Comparison of ENCODE assay signal across 22 cellular contexts in genomic region chr13:92297971-92298942, GRCh38.
"Had no signal": no experiment of that assay in that cellular context is flagged by ENCODE, and none has a peak within 500 bp of the region (broad histone marks: within the 10 kb centered on the region; RNA-seq: fewer than 3 reads in every experiment).

No MANE protein-coding gene starts in this region.

- H3K36me3 Mint-ChIP-seq: activated CD8-positive, alpha-beta memory T cell treated with anti-CD3 and anti-CD28 coated beads, Interleukin-2, amount 10 ng/mL, durations not matched to agents 7 days and 5 days; stimulated activated naive B cell treated with anti-CD40 and anti-IgM and Interleukin-4, amounts not matched to agents 10 μg/mL and 1 μg/mL and 100 μg/mL, for 72 hours had no signal

- H3K27me3 Mint-ChIP-seq: activated CD4-positive, alpha-beta memory T cell treated with anti-CD3 and anti-CD28 coated beads, Interleukin-2, amount 10 ng/mL, durations not matched to agents 7 days and 5 days; activated CD8-positive, alpha-beta memory T cell treated with anti-CD3 and anti-CD28 coated beads, Interleukin-2, amount 10 ng/mL, durations not matched to agents 7 days and 5 days; activated naive CD8-positive, alpha-beta T cell treated with anti-CD3 and anti-CD28 coated beads, Interleukin-2, amount 50 U/mL, for 24 hours; stimulated activated naive B cell treated with anti-CD40 and anti-IgM and Interleukin-4, amounts not matched to agents 10 μg/mL and 1 μg/mL and 100 μg/mL, for 72 hours; T-helper 17 cell had no signal

- H3K27ac Mint-ChIP-seq: activated CD4-positive, alpha-beta memory T cell treated with anti-CD3 and anti-CD28 coated beads, Interleukin-2, amount 10 ng/mL, durations not matched to agents 7 days and 5 days; activated CD8-positive, alpha-beta memory T cell treated with anti-CD3 and anti-CD28 coated beads, Interleukin-2, amount 10 ng/mL, durations not matched to agents 7 days and 5 days; activated naive CD8-positive, alpha-beta T cell treated with anti-CD3 and anti-CD28 coated beads, Interleukin-2, amount 50 U/mL, for 24 hours; activated T-helper 1 cell treated with anti-CD3 and anti-CD28 coated beads, Interleukin-12 subunit alpha, Interleukin-12 subunit beta, Interleukin-2, Interleukin-4 antibody, amounts not matched to agents 30 ng/mL and 10 ng/mL and 1 ng/mL, durations not matched to agents 14 hours and 24 hours and 36 hours; immature natural killer cell; nephron; stimulated activated naive B cell treated with anti-CD40 and anti-IgM and Interleukin-4, amounts not matched to agents 10 μg/mL and 1 μg/mL and 100 μg/mL, for 72 hours; T-helper 17 cell had no signal

- H3K9me3 ChIP-seq: transverse colon, vagina had no signal

- H3K4me1 Mint-ChIP-seq: activated CD4-positive, alpha-beta memory T cell treated with anti-CD3 and anti-CD28 coated beads, Interleukin-2, amount 10 ng/mL, durations not matched to agents 7 days and 5 days; activated CD8-positive, alpha-beta memory T cell treated with anti-CD3 and anti-CD28 coated beads, Interleukin-2, amount 10 ng/mL, durations not matched to agents 7 days and 5 days; activated naive CD8-positive, alpha-beta T cell treated with anti-CD3 and anti-CD28 coated beads, Interleukin-2, amount 50 U/mL, for 24 hours; immature natural killer cell; nephron; stimulated activated naive B cell treated with anti-CD40 and anti-IgM and Interleukin-4, amounts not matched to agents 10 μg/mL and 1 μg/mL and 100 μg/mL, for 72 hours; T-helper 17 cell had no signal

- H3K4me3 Mint-ChIP-seq: activated CD4-positive, alpha-beta memory T cell treated with anti-CD3 and anti-CD28 coated beads, Interleukin-2, amount 10 ng/mL, durations not matched to agents 7 days and 5 days; activated CD8-positive, alpha-beta memory T cell treated with anti-CD3 and anti-CD28 coated beads, Interleukin-2, amount 10 ng/mL, durations not matched to agents 7 days and 5 days; activated naive CD8-positive, alpha-beta T cell treated with anti-CD3 and anti-CD28 coated beads, Interleukin-2, amount 50 U/mL, for 24 hours; activated T-helper 1 cell treated with anti-CD3 and anti-CD28 coated beads, Interleukin-12 subunit alpha, Interleukin-12 subunit beta, Interleukin-2, Interleukin-4 antibody, amounts not matched to agents 30 ng/mL and 10 ng/mL and 1 ng/mL, durations not matched to agents 14 hours and 24 hours and 36 hours; immature natural killer cell; nephron; stimulated activated naive B cell treated with anti-CD40 and anti-IgM and Interleukin-4, amounts not matched to agents 10 μg/mL and 1 μg/mL and 100 μg/mL, for 72 hours; T-helper 17 cell had no signal

- H3K27ac ChIP-seq: coronary artery, epithelial cell of prostate, heart right ventricle, transverse colon, vagina had no signal

- H3K36me3 ChIP-seq: heart right ventricle, transverse colon, vagina had no signal

- H3K4me1 ChIP-seq: heart right ventricle, transverse colon, vagina had no signal

- DNase-seq: activated CD4-positive, alpha-beta memory T cell treated with anti-CD3 and anti-CD28 coated beads, Interleukin-2, amount 10 ng/mL, durations not matched to agents 7 days and 5 days; activated CD4-positive, alpha-beta T cell treated with anti-CD3 and anti-CD28 coated beads for 4 hours; activated CD4-positive, CD25-positive, alpha-beta regulatory T cell; activated CD8-positive, alpha-beta memory T cell treated with anti-CD3 and anti-CD28 coated beads, Interleukin-2, amount 10 ng/mL, durations not matched to agents 7 days and 5 days; activated gamma-delta T cell; activated naive CD4-positive, alpha-beta T cell treated with anti-CD3 and anti-CD28 coated beads, Interleukin-2, amount 50 U/mL, for 16 hours; activated naive CD8-positive, alpha-beta T cell treated with anti-CD3 and anti-CD28 coated beads, Interleukin-2, amount 50 U/mL, for 24 hours; cerebellar nuclear complex; heart right ventricle; immature natural killer cell; left ventricle myocardium superior; retina; stimulated activated CD4-positive, alpha-beta T cell treated with anti-CD3 and anti-CD28 coated beads, Interleukin-2, amount 100 ng/mL, for 48 hours; stimulated activated CD8-positive, alpha-beta memory T cell treated with anti-CD3 and anti-CD28 coated beads, Interleukin-4, amount 100 ng/mL, for 48 hours; stimulated activated naive B cell treated with anti-CD40 and anti-IgM and Interleukin-4, amounts not matched to agents 10 μg/mL and 1 μg/mL and 100 μg/mL, for 72 hours; T-helper 17 cell; transverse colon had no signal

- ATAC-seq: activated CD8-positive, alpha-beta memory T cell treated with anti-CD3 and anti-CD28 coated beads, Interleukin-2, amount 10 ng/mL, durations not matched to agents 7 days and 5 days; activated naive CD8-positive, alpha-beta T cell treated with anti-CD3 and anti-CD28 coated beads, Interleukin-2, amount 50 U/mL, for 24 hours; heart right ventricle; left ventricle myocardium superior; stimulated activated naive B cell treated with anti-CD40 and anti-IgM and Interleukin-4, amounts not matched to agents 10 μg/mL and 1 μg/mL and 100 μg/mL, for 72 hours; T-helper 17 cell had no signal

- H3K4me3 ChIP-seq: coronary artery, heart right ventricle, transverse colon, vagina had no signal

- H3K27me3 ChIP-seq: heart right ventricle, transverse colon, vagina had no signal
